ENCODE assay signal across 8 cellular contexts in genomic region chr5:108214857-108215256, GRCh38.
"Had no signal": no experiment of that assay in that cellular context is flagged by ENCODE, and none has a peak within 500 bp of the region (broad histone marks: within the 10 kb centered on the region; RNA-seq: fewer than 3 reads in every experiment).

No MANE protein-coding gene starts in this region.

- FAIRE-seq: G401.6, GM12878, GM12891, GM12892, GM18507, GM19239 had no signal

- ATAC-seq: GM12878 had no signal

- DNase-seq: GDM1, GF-D8 had no signal

- H3K4me3 ChIP-seq: GM12878 had no signal
